ENCODE assay signal across 1 cellular context in genomic region chr14:71582705-71583104, GRCh38.
TF ChIP-seq lines count a peak whose summit lies in the region.

No MANE protein-coding gene starts in this region.

TF ChIP-seq in GM23338, 12 proteins besides CTCF, POLR2A, EP300 and RAD21 (continued from another document):
- TF ChIP-seq ZNF462 (CRISPR knock-in tag; IDR thresholded peaks at IDR 0.05): no peak
